In genomic region chr2:176110975-176111663, GRCh38 we compare ENCODE assay signal across 8 cellular contexts. TPM values are rescaled to one million over a fixed set of nuclear protein-coding genes. Genes with fewer than 3 reads are reported as not detected.
DNase-seq lines count a peak whose midpoint lies in the region; ATAC-seq and TF ChIP-seq lines count a peak whose summit lies in the region.

No MANE protein-coding gene starts in this region.

- H3K27me3 ChIP-seq in Caco-2 (replicated peaks; ENCODE audit: control insufficient read depth, insufficient read depth, low read length) (peaks cover 11% of the 10 kb centered on the region), PC-9 (ENCODE audit: insufficient read depth, low read depth) (peaks cover 53% of the 10 kb centered on the region), thyroid gland (peaks cover 67% of the 10 kb centered on the region)

- no peak overlapping the region for H3K27ac Mint-ChIP-seq in Caco-2 (ENCODE audit: unreplicated experiment)

- no peak overlapping the region for H3K4me3 ChIP-seq in Caco-2 (ENCODE audit: low read depth, low read length)
- no peak overlapping the region for H3K4me3 ChIP-seq in PC-9
- H3K4me3 ChIP-seq in fibroblast of mammary gland (ENCODE audit: control insufficient read depth, low read depth, low read length), result no peak overlapping the region
- no peak overlapping the region for H3K4me3 ChIP-seq in thyroid gland (replicated peaks in 1 of 3)

- H3K36me3 ChIP-seq in Caco-2 (ENCODE audit: control insufficient read depth, insufficient read depth, low read length) (no peaks in the 10 kb centered on the region), PC-9 (ENCODE audit: low read depth) (no peaks in the 10 kb centered on the region), thyroid gland (no peaks in the 10 kb centered on the region)

- H3K4me2 ChIP-seq in PC-9, result peak overlapping the region; percentile 34; the same call in 1 of the 2 replicates

- CTCF ChIA-PET in Caco-2 (lab: Charles Lee) (interaction anchor here (1.6 to 2.2 kb wide), 2 partner anchors 10 to 344 kb away, joined by 5 to 6 read pairs; no protein-coding TSS in a partner anchor), PC-9 (lab: Charles Lee) (interaction anchor here (0.9 to 1.5 kb wide), 2 partner anchors 14 to 543 kb away, joined by 3 to 6 read pairs; no protein-coding TSS in a partner anchor)

- TF ChIP-seq CTCF in Caco-2 (IDR thresholded peaks at IDR 0.05; ENCODE audit: insufficient read depth in 1 of 2, low read depth in 1 of 2, low read length in 1 of 2, severe bottlenecking in 1 of 2, unreplicated experiment in 1 of 2), result peak; percentile 65 to 84
- peak; percentile 80 for TF ChIP-seq CTCF in PC-9 (conservative IDR thresholded peaks at IDR 0.05)
- TF ChIP-seq CTCF in fibroblast of mammary gland (conservative IDR thresholded peaks at IDR 0.05; ENCODE audit: control insufficient read depth, insufficient read depth, low read depth, low read length), result peak; percentile 85
- TF ChIP-seq CTCF in thyroid gland (IDR thresholded peaks at IDR 0.05), result peak in 2 of 6 experiments; percentile 27 to 56

- no peaks in the 10 kb centered on the region for H3K36me3 Mint-ChIP-seq in Caco-2 (ENCODE audit: insufficient read depth, unreplicated experiment)

- intact Hi-C loops in Caco-2 (cut with micrococcal nuclease; ENCODE audit: unreplicated experiment), result no loop called here
- intact Hi-C loops in PC-9 (cut with micrococcal nuclease; ENCODE audit: unreplicated experiment), result loop anchor here (5.0 kb wide), 1 partner anchor 1036 kb away; no protein-coding TSS in a partner anchor
- intact Hi-C loops in thyroid gland (cut with DNase I), result no loop called here

- no peaks in the 10 kb centered on the region for H4K20me1 ChIP-seq in PC-9 (ENCODE audit: insufficient read depth)

- POLR2A ChIA-PET in Caco-2 (lab: Charles Lee) (no interaction called here), PC-9 (lab: Charles Lee; ENCODE audit: unreplicated experiment) (no interaction called here)

- DNase-seq in Caco-2 (peak in 1 of 2 experiments; percentile 67), PC-9 (peak in 1 of 2 experiments; percentile 46), fibroblast of mammary gland (ENCODE audit: low read depth) (peak; percentile 67), thyroid gland (peak; percentile 38 to 44), NCI-H1436 (lab: John Stamatoyannopoulos, UW) (no peak), NCI-H446 treated with DMSO at 0.1 percent for 48 hours (lab: John Stamatoyannopoulos, UW) (no peak)
- DNase-seq in effector CD8-positive, alpha-beta T cell (lab: John Stamatoyannopoulos, UW), result no peak

- H3F3A ChIP-seq in PC-9 (ENCODE audit: insufficient read depth, low read depth), result no peaks in the 10 kb centered on the region

- H3K79me2 ChIP-seq in PC-9 (ENCODE audit: low read depth), result no peaks in the 10 kb centered on the region

- peaks cover 46% of the 10 kb centered on the region for H3K27me3 Mint-ChIP-seq in Caco-2 (ENCODE audit: insufficient read depth, unreplicated experiment)

- no peaks in the 10 kb centered on the region for H3K9me2 ChIP-seq in PC-9 (ENCODE audit: insufficient read depth)

- WGBS in thyroid gland, 2 donors, result 9% methylated on average over 20 of the region's 20 CpGs

- H3K27ac ChIP-seq in PC-9 (no peak overlapping the region), thyroid gland (no peak overlapping the region)

- no TSS peak for BruUV-seq in Caco-2 (replicated peaks; lab: Mats Ljungman, UMichigan)
- BruUV-seq in PC-9 (replicated peaks; lab: Mats Ljungman, UMichigan), result no TSS peak

- H3K9me3 ChIP-seq in Caco-2 (no peaks in the 10 kb centered on the region), PC-9 (ENCODE audit: insufficient read depth, low read depth) (no peaks in the 10 kb centered on the region), thyroid gland (no peaks in the 10 kb centered on the region)

- H3K9me3 Mint-ChIP-seq in Caco-2 (ENCODE audit: unreplicated experiment), result no peaks in the 10 kb centered on the region

- no peak for TF ChIP-seq POLR2A in thyroid gland (IDR thresholded peaks at IDR 0.05)

- H3K4me1 Mint-ChIP-seq in Caco-2 (ENCODE audit: low read depth, unreplicated experiment), result peaks cover 4% of the 10 kb centered on the region

- peaks cover 6% of the 10 kb centered on the region; the same call in 1 of the 2 replicates for H3K4me1 ChIP-seq in Caco-2
- H3K4me1 ChIP-seq in PC-9 (replicated peaks; ENCODE audit: insufficient read depth), result no peaks in the 10 kb centered on the region
- peaks cover 0 to 26% of the 10 kb centered on the region in 2 donors for H3K4me1 ChIP-seq in thyroid gland

- H2AFZ ChIP-seq in PC-9, result no peak overlapping the region; the same call in 1 of the 2 replicates

- H3K4me3 Mint-ChIP-seq in Caco-2 (ENCODE audit: unreplicated experiment), result no peak overlapping the region

- ATAC-seq in HG03432 (IDR thresholded peaks at IDR 0.05; ENCODE audit: unreplicated experiment), result peak; percentile 53

RNA-seq across cellular contexts. Expression of gene HOXD11, which starts 4.0 kb away (rescaled TPM):
- total RNA-seq in Caco-2 (2022) (not detected in 2 replicates), PC-9 (2021) (not detected in 2 replicates), thyroid gland (not detected)

RNA-seq across cellular contexts. Expression of gene HOXD10, which starts 5.5 kb away (rescaled TPM):
- not detected in 2 replicates for total RNA-seq in Caco-2 (2022)
- total RNA-seq in PC-9 (2021), result not detected in 2 replicates
- total RNA-seq in thyroid gland, result under 1 TPM in 2 of 4 donors, not detected in 2; 0.33 to 0.54 TPM

RNA-seq across cellular contexts. Expression of gene HOXD9, which starts 11.4 kb away (rescaled TPM):
- not detected in 2 replicates for total RNA-seq in Caco-2 (2022)
- not detected in 2 replicates for total RNA-seq in PC-9 (2021)
- total RNA-seq in thyroid gland, result 1 to 10 TPM in 3 of 4 donors, under 1 TPM in 1; 0.83 to 3.9 (median 2.3) TPM

RNA-seq across cellular contexts. Expression of gene HOXD12, which starts 11.5 kb away (rescaled TPM):
- total RNA-seq in Caco-2 (2022) (not detected in 2 replicates), PC-9 (2021) (not detected in 2 replicates), thyroid gland (not detected)

RNA-seq across cellular contexts. Expression of gene HOXD8, which starts 18.4 kb away (rescaled TPM):
- total RNA-seq in Caco-2 (2022), result not detected in 2 replicates
- total RNA-seq in PC-9 (2021), result 0.39 and 0.50 TPM in 2 replicates
- total RNA-seq in thyroid gland, result 10 to 100 TPM in 2 of 4 donors, 1 to 10 TPM in 2; 4.1 to 24.9 (median 9.9) TPM

Comparison
In these comparisons a context has a peak if more than half of its experiments do, and no peak if none do; other contexts are left out.
1. DNase-seq: peak in fibroblast of mammary gland (single experiment) and thyroid gland (2 of 2); none in effector CD8-positive, alpha-beta T cell (single experiment), NCI-H1436 (single experiment) and NCI-H446 treated with DMSO at 0.1 percent for 48 hours (single experiment).